8 cellular contexts compared by ENCODE assay signal in the genomic region with DNA sequence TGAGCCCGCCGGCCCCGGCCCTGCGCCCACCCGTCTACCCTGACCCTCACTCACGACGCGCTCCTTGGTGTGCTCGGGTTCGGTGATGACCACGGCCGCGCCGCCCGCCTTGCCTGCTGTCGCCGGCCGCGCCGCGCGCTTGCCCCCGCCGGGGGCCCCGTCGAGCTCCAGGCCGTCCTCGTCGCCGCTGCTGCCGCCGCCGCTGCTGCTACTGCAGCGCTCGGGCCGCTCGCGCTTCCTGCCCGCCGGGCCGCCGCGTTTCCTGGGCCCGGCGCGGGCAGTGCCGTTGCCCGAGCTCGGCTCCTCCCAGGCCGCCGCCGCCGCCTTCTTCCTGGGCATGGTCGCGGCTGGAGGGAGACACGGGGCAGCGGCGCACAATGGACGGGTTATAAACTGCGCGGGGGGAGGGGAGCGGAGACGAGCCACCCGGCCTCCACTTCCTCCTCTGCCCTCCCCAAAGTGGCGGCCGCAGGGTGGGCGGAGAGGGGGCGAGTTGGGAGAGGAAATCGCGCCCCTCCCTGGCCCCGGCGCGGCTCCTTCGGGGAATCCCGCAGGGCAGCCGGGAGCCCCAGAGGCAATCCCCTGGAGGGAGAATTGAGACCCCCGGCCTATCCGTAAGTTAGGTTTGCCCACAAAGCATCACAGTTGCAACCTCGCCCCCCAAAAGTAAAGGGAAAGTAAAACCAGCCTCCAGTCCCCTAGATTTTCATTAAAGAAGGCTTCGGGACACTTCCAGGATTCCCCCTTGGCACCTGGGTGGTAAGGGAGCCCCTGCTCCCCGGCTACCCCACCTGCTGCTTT. TPM values are rescaled to one million over a fixed set of nuclear protein-coding genes. Genes with fewer than 3 reads are reported as not detected.
DNase-seq lines count a peak whose midpoint lies in the region; ATAC-seq and TF ChIP-seq lines count a peak whose summit lies in the region.

No MANE protein-coding gene starts in this region.

- no peaks in the 10 kb centered on the region for H3K27me3 Mint-ChIP-seq in activated CD8-positive, alpha-beta memory T cell treated with anti-CD3 and anti-CD28 coated beads, Interleukin-2, amount 10 ng/mL, durations not matched to agents 7 days and 5 days
- H3K27me3 Mint-ChIP-seq in endothelial cell (ENCODE audit: unreplicated experiment), result peaks cover 17% of the 10 kb centered on the region
- H3K27me3 Mint-ChIP-seq in mesothelial cell of epicardium (ENCODE audit: low read depth), result peaks cover 6% of the 10 kb centered on the region

- peak; percentile 25 for DNase-seq in NCI-H82 treated with DMSO at 0.1 percent for 48 hours (lab: John Stamatoyannopoulos, UW; ENCODE audit: unreplicated experiment)
- DNase-seq in activated CD8-positive, alpha-beta memory T cell treated with anti-CD3 and anti-CD28 coated beads, Interleukin-2, amount 10 ng/mL, durations not matched to agents 7 days and 5 days, result peak; percentile 86
- peak; percentile 75 for DNase-seq in endothelial cell (ENCODE audit: low spot score)
- DNase-seq in mesothelial cell of epicardium (ENCODE audit: low spot score in 2 of 2, unreplicated experiment in 2 of 2), result peak; percentile 38 to 63
- peak; percentile 71 to 82 for DNase-seq in stimulated activated CD8-positive, alpha-beta memory T cell treated with anti-CD3 and anti-CD28 coated beads, Interleukin-15, amount 100 ng/mL, for 48 hours (ENCODE audit: low read depth in 2 of 2)

- peak overlapping the region; percentile 93 for H3K4me3 Mint-ChIP-seq in activated CD8-positive, alpha-beta memory T cell treated with anti-CD3 and anti-CD28 coated beads, Interleukin-2, amount 10 ng/mL, durations not matched to agents 7 days and 5 days
- H3K4me3 Mint-ChIP-seq in endothelial cell (ENCODE audit: unreplicated experiment) (peak overlapping the region; percentile 92), mesothelial cell of epicardium (peak overlapping the region; percentile 94)

- H3K27ac Mint-ChIP-seq in activated CD8-positive, alpha-beta memory T cell treated with anti-CD3 and anti-CD28 coated beads, Interleukin-2, amount 10 ng/mL, durations not matched to agents 7 days and 5 days, result peak overlapping the region; percentile 97
- H3K27ac Mint-ChIP-seq in endothelial cell (ENCODE audit: unreplicated experiment) (peak overlapping the region; percentile 93), mesothelial cell of epicardium (peak overlapping the region; percentile 98)

- peaks cover 28% of the 10 kb centered on the region for H3K36me3 Mint-ChIP-seq in activated CD8-positive, alpha-beta memory T cell treated with anti-CD3 and anti-CD28 coated beads, Interleukin-2, amount 10 ng/mL, durations not matched to agents 7 days and 5 days
- H3K36me3 Mint-ChIP-seq in endothelial cell (ENCODE audit: low read depth, unreplicated experiment), result no peaks in the 10 kb centered on the region
- H3K36me3 Mint-ChIP-seq in mesothelial cell of epicardium, result peaks cover 3% of the 10 kb centered on the region

- H3K4me1 Mint-ChIP-seq in activated CD8-positive, alpha-beta memory T cell treated with anti-CD3 and anti-CD28 coated beads, Interleukin-2, amount 10 ng/mL, durations not matched to agents 7 days and 5 days, result peaks cover 55% of the 10 kb centered on the region
- H3K4me1 Mint-ChIP-seq in endothelial cell (ENCODE audit: unreplicated experiment), result peaks cover 46% of the 10 kb centered on the region
- peaks cover 43% of the 10 kb centered on the region for H3K4me1 Mint-ChIP-seq in mesothelial cell of epicardium

- peak; percentile 56 for TF ChIP-seq POLR2A in GM18505 (IDR thresholded peaks at IDR 0.05; ENCODE audit: borderline replicate concordance, extremely low read depth, insufficient read depth, insufficient read length)

- TF ChIP-seq CTCF in endothelial cell (IDR thresholded peaks at IDR 0.05; ENCODE audit: unreplicated experiment) (peak; percentile 7), mesothelial cell of epicardium (IDR thresholded peaks at IDR 0.05; ENCODE audit: unreplicated experiment) (no peak)

- peak; percentile 37 for ATAC-seq in GM18505 (IDR thresholded peaks at IDR 0.05; ENCODE audit: unreplicated experiment)
- peak; percentile 31 for ATAC-seq in HG03039 (IDR thresholded peaks at IDR 0.05; ENCODE audit: unreplicated experiment)
- peak; percentile 52 for ATAC-seq in activated CD8-positive, alpha-beta memory T cell treated with anti-CD3 and anti-CD28 coated beads, Interleukin-2, amount 10 ng/mL, durations not matched to agents 7 days and 5 days
- no peak for ATAC-seq in HG03469 (IDR thresholded peaks at IDR 0.05; ENCODE audit: unreplicated experiment)

- H3K9me3 Mint-ChIP-seq in activated CD8-positive, alpha-beta memory T cell treated with anti-CD3 and anti-CD28 coated beads, Interleukin-2, amount 10 ng/mL, durations not matched to agents 7 days and 5 days (ENCODE audit: low read depth), result no peaks in the 10 kb centered on the region
- H3K9me3 Mint-ChIP-seq in endothelial cell (ENCODE audit: unreplicated experiment) (no peaks in the 10 kb centered on the region), mesothelial cell of epicardium (no peaks in the 10 kb centered on the region)

- CTCF ChIA-PET in activated CD8-positive, alpha-beta memory T cell treated with anti-CD3 and anti-CD28 coated beads, Interleukin-2, amount 10 ng/mL, durations not matched to agents 7 days and 5 days (lab: Charles Lee), result interaction anchor here (1.4 kb wide), 1 partner anchor 17 kb away, joined by 4 read pairs; no protein-coding TSS in a partner anchor

RNA-seq across cellular contexts. Expression of gene RCC2, which starts 1.1 kb away (rescaled TPM):
- 100 to 1,000 TPM; 133 to 194 TPM for total RNA-seq in activated CD8-positive, alpha-beta memory T cell treated with anti-CD3 and anti-CD28 coated beads, Interleukin-2, amount 10 ng/mL, durations not matched to agents 7 days and 5 days
- total RNA-seq in endothelial cell (ENCODE audit: unreplicated experiment) (180 TPM), mesothelial cell of epicardium (155 to 164 TPM (median 159 TPM) in 3 replicates)

Comparison
In these comparisons a context has a peak if more than half of its experiments do, and no peak if none do; other contexts are left out.
1. DNase-seq: peak in every context shown above with its lines; median percentile 86 in activated CD8-positive, alpha-beta memory T cell treated with anti-CD3 and anti-CD28 coated beads, Interleukin-2, amount 10 ng/mL, durations not matched to agents 7 days and 5 days; 76 in stimulated activated CD8-positive, alpha-beta memory T cell treated with anti-CD3 and anti-CD28 coated beads, Interleukin-15, amount 100 ng/mL, for 48 hours; 75 in endothelial cell; 50 in mesothelial cell of epicardium; 25 in NCI-H82 treated with DMSO at 0.1 percent for 48 hours.